In genomic region chr14:106508216-106508615, GRCh38 we compare ENCODE assay signal across 22 cellular contexts.
DNase-seq lines count a peak whose midpoint lies in the region; ATAC-seq and TF ChIP-seq lines count a peak whose summit lies in the region.
"Had no signal": no experiment of that assay in that cellular context is flagged by ENCODE, and none has a peak within 500 bp of the region (broad histone marks: within the 10 kb centered on the region; RNA-seq: fewer than 3 reads in every experiment).

No MANE protein-coding gene starts in this region.

- CTCF ChIA-PET in CD8-positive, alpha-beta memory T cell (lab: Charles Lee) = interaction anchor here (0.8 to 4.2 kb wide), 10 partner anchors 10 to 90 kb away, joined by 3 to 17 read pairs (median 7); no protein-coding TSS in a partner anchor

- no peaks in the 10 kb centered on the region for H3K9me2 ChIP-seq in OCI-LY1 (ENCODE audit: low read depth, low read length)

- H3K9me3 ChIP-seq in CD8-positive, alpha-beta memory T cell (ENCODE audit: low read length) = no peaks in the 10 kb centered on the region
- H3K9me3 ChIP-seq in OCI-LY1 (ENCODE audit: low read length) = no peaks in the 10 kb centered on the region
- H3K9me3 ChIP-seq: esophagus squamous epithelium had no signal

- no peak for DNase-seq in T-helper 1 cell
- DNase-seq in CD8-positive, alpha-beta memory T cell = no peak
- DNase-seq in effector memory CD8-positive, alpha-beta T cell = no peak
- no peak for DNase-seq in NCI-H82 treated with DMSO at 0.1 percent for 48 hours (lab: John Stamatoyannopoulos, UW; ENCODE audit: unreplicated experiment)
- DNase-seq in C1 segment of cervical spinal cord (lab: John Stamatoyannopoulos, UW) = no peak
- DNase-seq: activated CD8-positive, alpha-beta memory T cell treated with anti-CD3 and anti-CD28 coated beads for 24 hours; aorta; central memory CD4-positive, alpha-beta T cell; esophagus squamous epithelium; H9; left cardiac atrium; mesenchymal stem cell; MM.1S; naive B cell; NCI-H748 treated with DMSO at 0.1 percent for 48 hours; PC-3; stimulated activated naive CD8-positive, alpha-beta T cell treated with anti-CD3 and anti-CD28 coated beads, Interleukin-15, amount 100 ng/mL, for 72 hours had no signal

- peak overlapping the region; percentile 44 for H3K27ac Mint-ChIP-seq in T-helper 1 cell treated with Interleukin-12 subunit alpha and Interleukin-12 subunit beta and Interleukin-4 antibody, amounts not matched to agents 30 μg/mL and 1 μg/mL, for 36 hours
- H3K27ac Mint-ChIP-seq in CD8-positive, alpha-beta memory T cell = peak overlapping the region; percentile 43 to 97 (median 94)
- H3K27ac Mint-ChIP-seq in effector memory CD8-positive, alpha-beta T cell = peak overlapping the region; percentile 94
- H3K27ac Mint-ChIP-seq: H9, naive B cell had no signal

- no peak overlapping the region for H3K9ac ChIP-seq in OCI-LY1 (ENCODE audit: low read length)

- no peak overlapping the region for H3K27ac ChIP-seq in CD8-positive, alpha-beta memory T cell (ENCODE audit: low read depth, low read length)
- no peak overlapping the region for H3K27ac ChIP-seq in OCI-LY1 (ENCODE audit: low read depth, low read length, poor library complexity, severe bottlenecking)
- H3K27ac ChIP-seq: 22Rv1 had no signal

- peak; percentile 44; the same call in 1 of the 2 replicates for TF ChIP-seq CTCF in OCI-LY1 (IDR thresholded peaks at IDR 0.05; ENCODE audit: low read length)

- H4K20me1 ChIP-seq in OCI-LY1 (ENCODE audit: insufficient read depth, low read length) = no peaks in the 10 kb centered on the region

- H3K27me3 ChIP-seq in CD8-positive, alpha-beta memory T cell (ENCODE audit: insufficient read depth, low read length, poor library complexity, severe bottlenecking) = no peaks in the 10 kb centered on the region
- 0 out of 2 replicates have a peak, but pooled peaks cover 6% of the 10 kb centered on the region for H3K27me3 ChIP-seq in OCI-LY1 (ENCODE audit: insufficient read depth, low read length)

- H3K36me3 ChIP-seq in CD8-positive, alpha-beta memory T cell (ENCODE audit: insufficient read depth, low read length) = no peaks in the 10 kb centered on the region
- no peaks in the 10 kb centered on the region for H3K36me3 ChIP-seq in OCI-LY1 (ENCODE audit: insufficient read depth, low read length)
- H3K36me3 ChIP-seq: esophagus squamous epithelium had no signal

- H3F3A ChIP-seq in OCI-LY1 (ENCODE audit: insufficient read depth, low read length) = no peaks in the 10 kb centered on the region

- H3K9me3 Mint-ChIP-seq in T-helper 1 cell treated with Interleukin-12 subunit alpha and Interleukin-12 subunit beta and Interleukin-4 antibody, amounts not matched to agents 30 μg/mL and 1 μg/mL, for 36 hours = no peaks in the 10 kb centered on the region
- no peaks in the 10 kb centered on the region for H3K9me3 Mint-ChIP-seq in CD8-positive, alpha-beta memory T cell
- H3K9me3 Mint-ChIP-seq in effector memory CD8-positive, alpha-beta T cell = no peaks in the 10 kb centered on the region
- H3K9me3 Mint-ChIP-seq: activated T-helper 2 cell treated with anti-CD3 and anti-CD28 coated beads, Interferon-gamma antibody, Interleukin-2, Interleukin-4, amounts not matched to agents 10 μg/mL and 5 μg/mL and 100 μg/mL, durations not matched to agents 14 hours and 24 hours and 36 hours; naive B cell; stimulated activated naive CD8-positive, alpha-beta T cell treated with anti-CD3 and anti-CD28 coated beads, Interleukin-15, amount 100 ng/mL, for 72 hours had no signal

- POLR2A ChIA-PET in CD8-positive, alpha-beta memory T cell (lab: Charles Lee) = no interaction called here

- H3K79me2 ChIP-seq in OCI-LY1 (ENCODE audit: insufficient read depth, low read length) = no peaks in the 10 kb centered on the region

- H3K4me3 Mint-ChIP-seq in T-helper 1 cell treated with Interleukin-12 subunit alpha and Interleukin-12 subunit beta and Interleukin-4 antibody, amounts not matched to agents 30 μg/mL and 1 μg/mL, for 36 hours = peak overlapping the region; percentile 9
- peak overlapping the region in 5 of 7 donors; percentile 62 to 87 (median 85) for H3K4me3 Mint-ChIP-seq in CD8-positive, alpha-beta memory T cell
- H3K4me3 Mint-ChIP-seq in effector memory CD8-positive, alpha-beta T cell = peak overlapping the region; percentile 72 to 83
- H3K4me3 Mint-ChIP-seq: H9, naive B cell had no signal

- peaks cover 61% of the 10 kb centered on the region for H3K4me1 Mint-ChIP-seq in T-helper 1 cell treated with Interleukin-12 subunit alpha and Interleukin-12 subunit beta and Interleukin-4 antibody, amounts not matched to agents 30 μg/mL and 1 μg/mL, for 36 hours (ENCODE audit: low read depth)
- H3K4me1 Mint-ChIP-seq in CD8-positive, alpha-beta memory T cell = peaks cover 85 to 92% (median 91%) of the 10 kb centered on the region in 3 donors
- H3K4me1 Mint-ChIP-seq in effector memory CD8-positive, alpha-beta T cell (ENCODE audit: low read depth in 2 of 2) = peaks cover 70 to 84% of the 10 kb centered on the region in 2 donors
- H3K4me1 Mint-ChIP-seq: H9 had no signal

- H3K36me3 Mint-ChIP-seq in T-helper 1 cell treated with Interleukin-12 subunit alpha and Interleukin-12 subunit beta and Interleukin-4 antibody, amounts not matched to agents 30 μg/mL and 1 μg/mL, for 36 hours (ENCODE audit: low read depth) = peaks cover 3% of the 10 kb centered on the region
- no peaks in the 10 kb centered on the region for H3K36me3 Mint-ChIP-seq in CD8-positive, alpha-beta memory T cell
- peaks cover 7% of the 10 kb centered on the region for H3K36me3 Mint-ChIP-seq in effector memory CD8-positive, alpha-beta T cell (ENCODE audit: insufficient read depth)
- H3K36me3 Mint-ChIP-seq: naive B cell had no signal

- H3K4me2 ChIP-seq in OCI-LY1 (ENCODE audit: low read length) = no peak overlapping the region

- peaks cover 77% of the 10 kb centered on the region for H3K4me1 ChIP-seq in CD8-positive, alpha-beta memory T cell (ENCODE audit: insufficient read depth, low read length)
- no peaks in the 10 kb centered on the region for H3K4me1 ChIP-seq in OCI-LY1 (ENCODE audit: insufficient read depth, low read length, severe bottlenecking)
- H3K4me1 ChIP-seq: esophagus squamous epithelium had no signal

- no peak overlapping the region for H2AFZ ChIP-seq in OCI-LY1 (ENCODE audit: low read length)

- peak overlapping the region; percentile 60 for H3K4me3 ChIP-seq in CD8-positive, alpha-beta memory T cell (ENCODE audit: low read length)
- no peak overlapping the region for H3K4me3 ChIP-seq in OCI-LY1 (ENCODE audit: low read depth, low read length, poor library complexity, severe bottlenecking)
- H3K4me3 ChIP-seq: esophagus squamous epithelium had no signal

- no peak for ATAC-seq in effector memory CD8-positive, alpha-beta T cell (replicated peaks)
- no peak for ATAC-seq in HG03095 (IDR thresholded peaks at IDR 0.05; ENCODE audit: unreplicated experiment)
- ATAC-seq: left cardiac atrium, PC-3 had no signal

- H3K27me3 Mint-ChIP-seq in T-helper 1 cell treated with Interleukin-12 subunit alpha and Interleukin-12 subunit beta and Interleukin-4 antibody, amounts not matched to agents 30 μg/mL and 1 μg/mL, for 36 hours (ENCODE audit: low read depth) = peaks cover 32% of the 10 kb centered on the region
- no peaks in the 10 kb centered on the region for H3K27me3 Mint-ChIP-seq in CD8-positive, alpha-beta memory T cell
- H3K27me3 Mint-ChIP-seq in effector memory CD8-positive, alpha-beta T cell = no peaks in the 10 kb centered on the region
- H3K27me3 Mint-ChIP-seq: stimulated activated naive CD8-positive, alpha-beta T cell treated with anti-CD3 and anti-CD28 coated beads, Interleukin-15, amount 100 ng/mL, for 72 hours had no signal

Comparison
In these comparisons a context has a peak if more than half of its experiments do, and no peak if none do; other contexts are left out.
1. H3K27ac Mint-ChIP-seq: peak in every context shown above with its lines; median percentile 94 in CD8-positive, alpha-beta memory T cell; 94 in effector memory CD8-positive, alpha-beta T cell; 44 in T-helper 1 cell treated with Interleukin-12 subunit alpha and Interleukin-12 subunit beta and Interleukin-4 antibody, amounts not matched to agents 30 μg/mL and 1 μg/mL, for 36 hours.
2. H3K4me3 Mint-ChIP-seq: peak in every context shown above with its lines; median percentile 85 in CD8-positive, alpha-beta memory T cell; 78 in effector memory CD8-positive, alpha-beta T cell; 9 in T-helper 1 cell treated with Interleukin-12 subunit alpha and Interleukin-12 subunit beta and Interleukin-4 antibody, amounts not matched to agents 30 μg/mL and 1 μg/mL, for 36 hours.